In the genomic region with DNA sequence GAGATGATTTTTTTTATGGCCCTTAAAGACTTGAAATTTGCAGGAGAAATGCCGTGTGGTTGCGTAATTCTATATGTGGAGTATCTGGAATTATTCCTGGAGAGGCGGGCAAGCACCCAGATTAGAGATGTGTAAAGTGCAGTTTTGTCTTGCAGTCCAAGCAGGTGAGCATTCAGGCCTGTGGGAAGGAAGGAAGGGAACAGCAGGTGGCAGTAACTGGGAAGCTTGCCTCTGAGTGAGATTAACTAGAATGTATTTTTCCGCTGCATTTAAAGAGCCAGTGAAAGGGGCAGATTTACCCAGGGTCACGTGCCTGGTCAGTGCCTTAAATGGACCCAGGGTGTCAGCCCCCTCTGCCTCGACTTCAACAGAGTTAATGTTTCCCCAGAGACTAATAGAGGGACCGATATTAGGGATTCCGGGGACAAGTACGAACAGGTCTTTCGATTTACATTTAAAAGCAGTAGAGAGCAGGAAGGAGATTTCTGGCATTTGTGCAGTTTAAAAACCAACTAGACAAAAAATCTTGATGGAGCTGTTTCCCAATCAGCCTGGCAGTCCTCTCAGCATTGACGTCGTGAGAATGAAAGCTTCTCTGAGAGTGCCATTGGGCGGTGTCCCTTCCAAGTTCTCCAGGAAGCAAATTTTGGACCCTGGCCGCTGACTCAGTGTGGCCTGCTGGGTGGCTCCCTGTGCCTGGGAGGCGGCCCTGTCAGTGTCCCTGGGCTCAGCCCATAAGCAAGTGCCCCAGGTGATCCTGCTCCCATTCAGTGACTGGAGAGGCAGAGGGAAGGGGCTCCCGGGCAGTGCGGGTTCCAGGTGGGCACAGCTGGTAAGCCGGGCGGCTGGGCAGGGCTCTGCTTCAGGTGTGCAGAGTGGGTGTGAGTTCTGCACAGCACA, we compare ENCODE assay signal across 8 cellular contexts. TPM values are rescaled to one million over a fixed set of nuclear protein-coding genes. Genes with fewer than 3 reads are reported as not detected.
A peak's percentile ranks its signal among the peaks of the same experiment; 100 is the strongest.
DNase-seq lines count a peak whose midpoint lies in the region; ATAC-seq, FAIRE-seq and TF ChIP-seq lines count a peak whose summit lies in the region.

No MANE protein-coding gene starts in this region.

- H3K27me3 ChIP-seq in astrocyte (ENCODE audit: insufficient read depth, low read length) (no peaks in the 10 kb centered on the region), iPS-18a (ENCODE audit: control insufficient read depth, insufficient read depth, low read length) (no peaks in the 10 kb centered on the region), gastrocnemius medialis (no peaks in the 10 kb centered on the region)

- H4K20me1 ChIP-seq in astrocyte (ENCODE audit: insufficient read depth, low read length), result peaks cover 88% of the 10 kb centered on the region

- DNase-seq in activated naive CD4-positive, alpha-beta T cell treated with anti-CD3 and anti-CD28 coated beads, Interleukin-2, amount 50 U/mL, for 72 hours (ENCODE audit: low spot score in 2 of 2), result no peak
- DNase-seq in activated naive CD4-positive, alpha-beta T cell treated with anti-CD3 and anti-CD28 coated beads, Interleukin-2, amount 50 U/mL, for 16 hours, result no peak
- peak; percentile 49 for DNase-seq in astrocyte (ENCODE audit: low read depth)
- peak; percentile 34 to 73 for DNase-seq in gastrocnemius medialis
- DNase-seq in NCI-H446 treated with DMSO at 0.1 percent for 48 hours (lab: John Stamatoyannopoulos, UW), result no peak

- peaks cover 89% of the 10 kb centered on the region for H3K79me2 ChIP-seq in astrocyte (ENCODE audit: insufficient read depth, low read length)

- no peaks in the 10 kb centered on the region for H3K36me3 ChIP-seq in astrocyte (ENCODE audit: insufficient read depth, low read length)
- H3K36me3 ChIP-seq in iPS-18a (ENCODE audit: control insufficient read depth, low read depth, low read length), result no peaks in the 10 kb centered on the region
- no peaks in the 10 kb centered on the region for H3K36me3 ChIP-seq in gastrocnemius medialis

- H3K9me3 Mint-ChIP-seq in activated naive CD4-positive, alpha-beta T cell treated with anti-CD3 and anti-CD28 coated beads, Interleukin-2, amount 50 U/mL, for 72 hours, result peaks cover 5 to 10% of the 10 kb centered on the region in 2 donors
- no peaks in the 10 kb centered on the region for H3K9me3 Mint-ChIP-seq in astrocyte (ENCODE audit: unreplicated experiment)

- H3K9ac ChIP-seq in astrocyte (ENCODE audit: low read length), result peak overlapping the region; percentile 41
- no peak overlapping the region for H3K9ac ChIP-seq in iPS-18a (ENCODE audit: low read length)

- TF ChIP-seq CTCF in astrocyte (IDR thresholded peaks at IDR 0.05; ENCODE audit: insufficient read depth, low read depth, low read length), result peak; percentile 27
- peak; percentile 33 to 63 (median 44) for TF ChIP-seq CTCF in gastrocnemius medialis (IDR thresholded peaks at IDR 0.05 in 4 of 5, conservative IDR thresholded peaks at IDR 0.05 in 1 of 5)

- H3K36me3 Mint-ChIP-seq in activated naive CD4-positive, alpha-beta T cell treated with anti-CD3 and anti-CD28 coated beads, Interleukin-2, amount 50 U/mL, for 72 hours, result peaks cover 9 to 40% of the 10 kb centered on the region in 2 donors
- peaks cover 4% of the 10 kb centered on the region for H3K36me3 Mint-ChIP-seq in astrocyte (ENCODE audit: low read depth, unreplicated experiment)

- peak overlapping the region; percentile 57 to 92 for H3K27ac Mint-ChIP-seq in activated naive CD4-positive, alpha-beta T cell treated with anti-CD3 and anti-CD28 coated beads, Interleukin-2, amount 50 U/mL, for 72 hours
- H3K27ac Mint-ChIP-seq in astrocyte (ENCODE audit: unreplicated experiment), result peak overlapping the region; percentile 75

- peak overlapping the region; percentile 40 for H3K4me2 ChIP-seq in astrocyte (ENCODE audit: low read length)

- no peak for FAIRE-seq in astrocyte (lab: Jason Lieb, UNC)

- H3K4me3 ChIP-seq in astrocyte (ENCODE audit: insufficient read depth, low read depth, low read length), result no peak overlapping the region
- H3K4me3 ChIP-seq in iPS-18a (ENCODE audit: low read length), result no peak overlapping the region
- peak overlapping the region; percentile 12 to 36 (median 18) for H3K4me3 ChIP-seq in gastrocnemius medialis

- H3K9me3 ChIP-seq in astrocyte (ENCODE audit: insufficient read depth, low read depth, low read length) (no peaks in the 10 kb centered on the region), iPS-18a (ENCODE audit: control insufficient read depth, low read depth, low read length) (no peaks in the 10 kb centered on the region), gastrocnemius medialis (no peaks in the 10 kb centered on the region)

- H2AFZ ChIP-seq in astrocyte (ENCODE audit: low read depth, low read length), result no peak overlapping the region

- H3K4me1 ChIP-seq in astrocyte (ENCODE audit: insufficient read depth, low read length) (peaks cover 15% of the 10 kb centered on the region), iPS-18a (ENCODE audit: control insufficient read depth, low read depth, low read length) (peaks cover 68% of the 10 kb centered on the region), gastrocnemius medialis (peaks cover 18% of the 10 kb centered on the region in 2 donors)

- no peak overlapping the region for H3K27ac ChIP-seq in astrocyte (ENCODE audit: low read depth, low read length)
- peak overlapping the region; percentile 22 for H3K27ac ChIP-seq in iPS-18a (ENCODE audit: low read length)
- peak overlapping the region; percentile 5 to 27 (median 13) for H3K27ac ChIP-seq in gastrocnemius medialis

- no peak for ATAC-seq in activated naive CD4-positive, alpha-beta T cell treated with anti-CD3 and anti-CD28 coated beads, Interleukin-2, amount 50 U/mL, for 72 hours
- ATAC-seq in gastrocnemius medialis, result peak; percentile 73 to 84
- ATAC-seq in GM18861 (IDR thresholded peaks at IDR 0.05; ENCODE audit: unreplicated experiment), result no peak
- no peak for ATAC-seq in GM21737 (IDR thresholded peaks at IDR 0.05; ENCODE audit: unreplicated experiment)

- intact Hi-C loops in gastrocnemius medialis (cut with DNase I; ENCODE audit: low total_unique reads), result loop anchor here (1.0 to 2.0 kb wide), 3 partner anchors 74 to 107 kb away; no protein-coding TSS in a partner anchor

- peak overlapping the region; percentile 72 for H3K4me3 Mint-ChIP-seq in astrocyte (ENCODE audit: unreplicated experiment)

- peaks cover 68% of the 10 kb centered on the region for H3K4me1 Mint-ChIP-seq in astrocyte (ENCODE audit: low read depth, unreplicated experiment)

- H3K27me3 Mint-ChIP-seq in astrocyte (ENCODE audit: low read depth, unreplicated experiment), result no peaks in the 10 kb centered on the region

- in situ Hi-C loops in gastrocnemius medialis (cut with MboI; ENCODE audit: low sequenced_read_pairs in 4 of 4), result loop anchor here in 2 of 4 donors (10.0 to 25.0 kb wide), 3 partner anchors 93 to 257 kb away; no protein-coding TSS in a partner anchor

- TF ChIP-seq POLR2A in gastrocnemius medialis (IDR thresholded peaks at IDR 0.05), result no peak

RNA-seq across cellular contexts. Expression of gene KSR1, which starts 38.2 kb away (rescaled TPM):
- 100 to 1,000 TPM; 132 to 194 TPM for total RNA-seq in activated naive CD4-positive, alpha-beta T cell treated with anti-CD3 and anti-CD28 coated beads, Interleukin-2, amount 50 U/mL, for 72 hours
- total RNA-seq in astrocyte (85.2 and 90.2 TPM in 2 replicates), gastrocnemius medialis (10 to 100 TPM; 10.4 to 17.7 (median 13.2) TPM)

Comparison
In these comparisons a context has a peak if more than half of its experiments do, and no peak if none do; other contexts are left out.
1. ATAC-seq: peak in gastrocnemius medialis (2 of 2); none in activated naive CD4-positive, alpha-beta T cell treated with anti-CD3 and anti-CD28 coated beads, Interleukin-2, amount 50 U/mL, for 72 hours (0 of 2), GM18861 (single experiment) and GM21737 (single experiment).
2. DNase-seq: peak in astrocyte (single experiment) and gastrocnemius medialis (2 of 2); none in activated naive CD4-positive, alpha-beta T cell treated with anti-CD3 and anti-CD28 coated beads, Interleukin-2, amount 50 U/mL, for 72 hours (0 of 2), activated naive CD4-positive, alpha-beta T cell treated with anti-CD3 and anti-CD28 coated beads, Interleukin-2, amount 50 U/mL, for 16 hours (single experiment) and NCI-H446 treated with DMSO at 0.1 percent for 48 hours (single experiment).
3. H3K4me3 ChIP-seq: peak in gastrocnemius medialis (4 of 4); none in astrocyte (single experiment) and iPS-18a (single experiment).